15 cellular contexts compared by ENCODE assay signal in the genomic region with DNA sequence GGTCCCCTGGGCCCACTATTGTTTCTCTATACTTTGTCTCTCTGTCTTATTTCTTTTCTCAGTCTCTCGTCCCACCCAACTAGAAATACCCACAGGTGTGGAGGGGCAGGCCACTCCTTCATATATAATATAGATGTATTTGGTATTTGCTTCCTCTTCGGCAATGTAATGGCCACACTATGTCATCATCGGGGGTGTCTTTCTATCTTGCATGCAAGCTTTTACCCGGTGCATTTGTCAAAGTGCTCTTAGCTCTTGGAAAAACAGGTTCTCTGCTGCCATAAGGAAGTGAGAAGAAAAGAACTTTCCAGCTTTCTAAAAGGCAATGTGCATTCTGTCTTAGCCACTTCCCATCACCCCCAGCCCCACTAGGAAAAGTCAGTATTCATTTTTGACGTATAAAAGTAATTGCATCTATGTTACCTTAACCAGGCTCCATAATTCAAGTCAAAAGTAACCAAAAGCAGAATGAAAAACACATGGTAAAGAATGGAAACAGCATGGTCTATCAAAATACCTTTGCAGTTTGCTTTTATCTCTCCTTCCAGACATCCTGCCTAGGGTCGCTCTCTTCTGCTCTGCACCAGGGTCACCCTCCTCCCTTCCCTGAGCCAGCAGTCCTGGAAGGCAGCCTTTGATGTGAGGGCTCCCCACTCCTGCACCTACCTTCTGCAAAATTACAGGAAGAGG. TPM values are rescaled to one million over a fixed set of nuclear protein-coding genes. Genes with fewer than 3 reads are reported as not detected.
DNase-seq lines count a peak whose midpoint lies in the region; ATAC-seq, FAIRE-seq and TF ChIP-seq lines count a peak whose summit lies in the region.
"Had no signal": no experiment of that assay in that cellular context is flagged by ENCODE, and none has a peak within 500 bp of the region (broad histone marks: within the 10 kb centered on the region; RNA-seq: fewer than 3 reads in every experiment).

No MANE protein-coding gene starts in this region.

- H3K9ac ChIP-seq in BLaER1: no peak overlapping the region

- in situ Hi-C loops in Panc1 (cut with HindIII; ENCODE audit: low pct_unique_long_range_greater_than_20kb, low sequenced_read_pairs): no loop called here

- POLR2A ChIA-PET in Panc1 (lab: Charles Lee): no interaction called here

- ATAC-seq in Panc1: peak; percentile 64; the same call in 1 of the 2 replicates
- ATAC-seq: HCT116 had no signal

- H3K27me3 ChIP-seq in BLaER1: no peaks in the 10 kb centered on the region
- H3K27me3 ChIP-seq in Panc1 (ENCODE audit: control insufficient read depth, insufficient read depth, low read length): no peaks in the 10 kb centered on the region
- H3K27me3 ChIP-seq in adrenal gland: no peaks in the 10 kb centered on the region
- no peaks in the 10 kb centered on the region for H3K27me3 ChIP-seq in Peyer's patch
- H3K27me3 ChIP-seq: hepatocyte had no signal

- H3K36me3 ChIP-seq in BLaER1 (no peaks in the 10 kb centered on the region), Panc1 (ENCODE audit: control insufficient read depth, insufficient read depth, low read length) (no peaks in the 10 kb centered on the region), adrenal gland (replicated peaks in 1 of 2) (no peaks in the 10 kb centered on the region), Peyer's patch (no peaks in the 10 kb centered on the region)

- BruUV-seq in Panc1 (replicated peaks; lab: Mats Ljungman, UMichigan): no TSS peak

- H3K36me3 Mint-ChIP-seq in immature natural killer cell: no peaks in the 10 kb centered on the region

- H3K27me3 Mint-ChIP-seq in immature natural killer cell (ENCODE audit: low read depth in 3 of 3): peaks cover 1 to 17% (median 2%) of the 10 kb centered on the region in 3 donors

- H3K4me3 Mint-ChIP-seq in immature natural killer cell: peak overlapping the region; percentile 51 to 66 (median 63)
- H3K4me3 Mint-ChIP-seq: T-helper 1 cell treated with Interleukin-12 subunit alpha and Interleukin-12 subunit beta and Interleukin-4 antibody, amounts not matched to agents 30 μg/mL and 1 μg/mL, for 36 hours had no signal

- no peak overlapping the region for H3K27ac ChIP-seq in BLaER1
- H3K27ac ChIP-seq in Panc1 (ENCODE audit: low read length): peak overlapping the region; percentile 92
- H3K27ac ChIP-seq in adrenal gland: peak overlapping the region in 4 of 5 donors; percentile 44 to 70 (median 66)
- no peak overlapping the region for H3K27ac ChIP-seq in Peyer's patch
- H3K27ac ChIP-seq: hepatocyte had no signal

- H3K4me1 ChIP-seq in BLaER1: peaks cover 20% of the 10 kb centered on the region
- peaks cover 13% of the 10 kb centered on the region for H3K4me1 ChIP-seq in Panc1 (ENCODE audit: control insufficient read depth, insufficient read depth, low read length)
- H3K4me1 ChIP-seq in adrenal gland (replicated peaks in 1 of 2): peaks cover under 1 to 5% of the 10 kb centered on the region in 2 donors
- H3K4me1 ChIP-seq in Peyer's patch: no peaks in the 10 kb centered on the region

- intact Hi-C loops in Panc1 (cut with micrococcal nuclease; ENCODE audit: unreplicated experiment): no loop called here
- intact Hi-C loops in adrenal gland (cut with DNase I): no loop called here

- H3K4me1 Mint-ChIP-seq in immature natural killer cell: peaks cover 15 to 19% of the 10 kb centered on the region in 2 donors

- CTCF ChIA-PET in Panc1 (lab: Charles Lee): no interaction called here

- FAIRE-seq in H54 (lab: Jason Lieb, UNC): no peak

- peaks cover 0 to 5% (median 0%) of the 10 kb centered on the region in 6 donors for H3K9me3 Mint-ChIP-seq in immature natural killer cell
- H3K9me3 Mint-ChIP-seq: T-helper 1 cell treated with Interleukin-12 subunit alpha and Interleukin-12 subunit beta and Interleukin-4 antibody, amounts not matched to agents 30 μg/mL and 1 μg/mL, for 36 hours had no signal

- WGBS in adrenal gland, 4 donors: 41 to 49% (median 46%) methylated on average over 6 of the region's 6 CpGs

- DNase-seq in Panc1 (ENCODE audit: low read depth, low spot score) (no peak), adrenal gland (no peak), immature natural killer cell (no peak), H54 (ENCODE audit: insufficient read length, low spot score) (no peak), Peyer's patch (no peak)
- DNase-seq in activated CD4-positive, alpha-beta T cell treated with anti-CD3 and anti-CD28 coated beads, Interleukin-2, amount 50 U/mL, for 48 hours: no peak
- DNase-seq in central memory CD4-positive, alpha-beta T cell: no peak
- DNase-seq: activated CD8-positive, alpha-beta memory T cell treated with anti-CD3 and anti-CD28 coated beads, Interleukin-2, amount 50 U/mL, for 48 hours; activated naive CD4-positive, alpha-beta T cell; effector CD8-positive, alpha-beta T cell; NK-92 treated with Interleukin-12 subunit alpha and Interleukin-12 subunit beta, amount 100 ng/mL, for 24 hours had no signal

- H3K27ac Mint-ChIP-seq in immature natural killer cell: peak overlapping the region in 1 of 6 donors; percentile 5
- H3K27ac Mint-ChIP-seq: T-helper 1 cell treated with Interleukin-12 subunit alpha and Interleukin-12 subunit beta and Interleukin-4 antibody, amounts not matched to agents 30 μg/mL and 1 μg/mL, for 36 hours had no signal

- H3K4me3 ChIP-seq in BLaER1: no peak overlapping the region
- no peak overlapping the region for H3K4me3 ChIP-seq in Panc1 (ENCODE audit: low read depth in 2 of 2, low read length in 2 of 2)
- no peak overlapping the region for H3K4me3 ChIP-seq in adrenal gland
- no peak overlapping the region for H3K4me3 ChIP-seq in Peyer's patch
- H3K4me3 ChIP-seq: hepatocyte had no signal

- TF ChIP-seq POLR2A in adrenal gland (IDR thresholded peaks at IDR 0.05): no peak
- TF ChIP-seq POLR2A in H54 (IDR thresholded peaks at IDR 0.05; ENCODE audit: low read depth, low read length): no peak
- TF ChIP-seq POLR2A in Peyer's patch (IDR thresholded peaks at IDR 0.05): no peak

- H4K20me1 ChIP-seq in BLaER1: no peaks in the 10 kb centered on the region

- TF ChIP-seq CTCF in Panc1 (IDR thresholded peaks at IDR 0.05): no peak
- TF ChIP-seq CTCF in adrenal gland (IDR thresholded peaks at IDR 0.05): no peak
- no peak for TF ChIP-seq CTCF in Peyer's patch (IDR thresholded peaks at IDR 0.05)

- 0 out of 2 replicates have a peak overlapping the region, but pooled peaks have one; percentile 5 for H3K4me2 ChIP-seq in BLaER1

- H3K9me3 ChIP-seq in BLaER1 (no peaks in the 10 kb centered on the region), Panc1 (ENCODE audit: control insufficient read depth, insufficient read depth, low read depth, low read length) (0 out of 2 replicates have a peak, but pooled peaks cover 5% of the 10 kb centered on the region), adrenal gland (replicated peaks in 1 of 3) (no peaks in the 10 kb centered on the region), Peyer's patch (no peaks in the 10 kb centered on the region)

RNA-seq across cellular contexts. Expression of a gene that starts 27.2 kb away (rescaled TPM):
- total RNA-seq in Panc1 (2021; ENCODE audit: unreplicated experiment) (378 TPM), adrenal gland (100 to 1,000 TPM in 6 of 8 donors, 10 to 100 TPM in 2; 41.2 to 213 (median 138) TPM), Peyer's patch (10 to 100 TPM; 41.8 to 75.9 (median 65.3) TPM)
- polyA plus RNA-seq in Panc1 (2012; ENCODE audit: insufficient read length): 411 TPM
- polyA plus RNA-seq in adrenal gland (10 to 100 TPM; 43.8 to 54.9 (median 50.8) TPM), immature natural killer cell (under 1 TPM in 2 of 3 donors, not detected in 1; 0.15 to 0.29 TPM)

Comparison
In these comparisons a context has a peak if more than half of its experiments do, and no peak if none do; other contexts are left out.
1. H3K27ac ChIP-seq: peak in Panc1 (single experiment) and adrenal gland (4 of 5); none in BLaER1 (single experiment) and Peyer's patch (0 of 4).